In the genomic region with DNA sequence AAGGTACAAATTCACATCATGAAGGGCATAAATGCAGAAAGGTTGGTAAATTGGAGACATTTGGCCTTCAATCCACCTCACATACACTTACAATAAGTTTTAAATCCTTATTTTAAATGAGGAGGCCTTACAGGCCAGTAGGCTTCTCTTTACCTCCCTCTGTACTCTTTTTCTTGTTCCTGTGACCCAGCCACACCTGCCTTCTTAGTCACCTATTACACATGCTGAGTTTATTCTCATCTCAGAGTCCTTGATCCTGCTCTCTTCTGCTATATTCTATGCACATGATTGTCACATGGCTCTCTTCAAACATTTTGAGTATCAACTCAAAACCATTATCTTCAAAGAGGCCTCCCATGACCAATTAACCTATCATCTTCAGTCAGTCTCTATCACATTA, we compare ENCODE assay signal across 15 cellular contexts.
DNase-seq lines count a peak whose midpoint lies in the region; ATAC-seq and TF ChIP-seq lines count a peak whose summit lies in the region.
"Had no signal": no experiment of that assay in that cellular context is flagged by ENCODE, and none has a peak within 500 bp of the region (broad histone marks: within the 10 kb centered on the region; RNA-seq: fewer than 3 reads in every experiment).

No MANE protein-coding gene starts in this region.

- H3K27ac ChIP-seq in epithelial cell of prostate: peak overlapping the region; percentile 57
- no peak overlapping the region for H3K27ac ChIP-seq in esophagus squamous epithelium
- H3K27ac ChIP-seq: A549 had no signal

- no peaks in the 10 kb centered on the region for H3K9me3 ChIP-seq in esophagus squamous epithelium
- H3K9me3 ChIP-seq: A549 had no signal

- no peaks in the 10 kb centered on the region for H3K27me3 Mint-ChIP-seq in nephron (ENCODE audit: low read depth)
- H3K27me3 Mint-ChIP-seq: IgD-negative memory B cell had no signal

- H3K27ac Mint-ChIP-seq in nephron: peak overlapping the region in 2 of 3 experiments; percentile 55 to 87
- H3K27ac Mint-ChIP-seq: CD14-positive monocyte; CD8-positive, alpha-beta T cell; GM23338; IgD-negative memory B cell had no signal

- no peaks in the 10 kb centered on the region for H3K36me3 Mint-ChIP-seq in nephron (ENCODE audit: low read depth)
- H3K36me3 Mint-ChIP-seq: CD14-positive monocyte; CD8-positive, alpha-beta T cell; IgD-negative memory B cell had no signal

- no peaks in the 10 kb centered on the region for H3K4me1 ChIP-seq in esophagus squamous epithelium
- H3K4me1 ChIP-seq: A549 had no signal

- no peak for ATAC-seq in GM19463 (IDR thresholded peaks at IDR 0.05; ENCODE audit: unreplicated experiment)
- ATAC-seq: A549; CD8-positive, alpha-beta T cell; GM23338 had no signal

- no peak overlapping the region for H3K4me3 ChIP-seq in esophagus squamous epithelium
- H3K4me3 ChIP-seq: A549, GM23338 had no signal

- no peak overlapping the region for H3K4me3 Mint-ChIP-seq in nephron
- H3K4me3 Mint-ChIP-seq: CD14-positive monocyte; CD8-positive, alpha-beta T cell; GM23338; IgD-negative memory B cell had no signal

- H3K9me3 Mint-ChIP-seq in nephron: no peaks in the 10 kb centered on the region
- H3K9me3 Mint-ChIP-seq: CD14-positive monocyte; CD8-positive, alpha-beta T cell; GM23338 had no signal

- no peaks in the 10 kb centered on the region for H3K27me3 ChIP-seq in esophagus squamous epithelium

- H3K36me3 ChIP-seq in esophagus squamous epithelium: no peaks in the 10 kb centered on the region

- no peak for TF ChIP-seq POLR2A in esophagus squamous epithelium (IDR thresholded peaks at IDR 0.05)

- intact Hi-C loops in esophagus squamous epithelium (cut with DNase I): no loop called here

- DNase-seq in HPDE6-E6E7 (ENCODE audit: extremely low spot score) (peak; percentile 13), NCI-H510A (lab: John Stamatoyannopoulos, UW) (peak; percentile 3), epithelial cell of prostate (ENCODE audit: low read depth, low spot score) (peak; percentile 16), esophagus squamous epithelium (lab: John Stamatoyannopoulos, UW) (no peak), HK-2 (ENCODE audit: unreplicated experiment) (no peak)
- DNase-seq: CD8-positive, alpha-beta T cell; COR-L47; DMS153; H7 had no signal

- no peaks in the 10 kb centered on the region for H3K4me1 Mint-ChIP-seq in nephron
- H3K4me1 Mint-ChIP-seq: CD14-positive monocyte, GM23338, IgD-negative memory B cell had no signal

- TF ChIP-seq CTCF in nephron (IDR thresholded peaks at IDR 0.05; ENCODE audit: unreplicated experiment in 3 of 3): no peak
- TF ChIP-seq CTCF in esophagus squamous epithelium (IDR thresholded peaks at IDR 0.05): no peak

Comparison
In these comparisons a context has a peak if more than half of its experiments do, and no peak if none do; other contexts are left out.
1. DNase-seq: peak in HPDE6-E6E7 (single experiment), NCI-H510A (single experiment) and epithelial cell of prostate (single experiment); none in esophagus squamous epithelium (single experiment) and HK-2 (single experiment).